2 cellular contexts compared by ENCODE assay signal in the genomic region with DNA sequence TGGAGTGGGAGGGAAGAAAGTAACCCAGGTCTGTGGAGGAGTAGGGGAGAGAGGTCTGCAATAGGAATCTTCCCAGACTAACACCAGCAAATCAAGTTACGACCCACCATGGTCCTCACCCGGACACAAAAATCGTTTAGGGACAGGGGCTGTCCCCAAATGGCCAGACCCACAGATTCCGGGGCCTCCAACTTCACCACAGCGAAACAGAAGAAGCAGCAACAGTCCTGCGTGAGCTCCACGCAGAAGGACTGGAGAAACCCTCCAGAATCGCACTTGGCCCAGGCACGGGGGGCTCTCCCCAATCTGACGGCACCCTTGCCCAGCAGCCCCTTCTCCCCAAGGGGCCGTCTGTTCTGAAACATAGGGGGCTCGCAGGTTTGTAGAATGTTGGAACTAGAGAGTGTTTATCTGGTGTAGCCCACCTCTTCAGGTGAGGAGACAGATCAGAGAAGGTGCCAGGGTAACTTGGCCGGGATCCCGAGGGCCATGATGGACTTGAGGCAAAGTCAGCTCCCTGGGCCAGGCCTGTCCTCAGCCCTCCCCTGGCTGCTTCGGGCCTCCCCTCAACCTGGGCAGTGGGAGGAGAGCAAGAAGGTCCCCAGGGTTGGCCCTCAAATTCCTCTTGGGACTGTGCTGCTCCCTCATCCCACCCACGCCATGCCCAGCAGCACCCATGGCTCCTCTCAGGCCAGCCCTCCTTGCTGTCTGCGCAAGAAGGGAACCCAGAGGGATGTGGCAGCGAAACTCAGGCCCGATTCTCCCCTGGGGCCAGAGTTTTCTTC.
TF ChIP-seq lines count a peak whose summit lies in the region.

No MANE protein-coding gene starts in this region.

TF ChIP-seq in IMR-90, 13 proteins besides CTCF, POLR2A, EP300 and RAD21:
- no peak for TF ChIP-seq RFX5 (IDR thresholded peaks at IDR 0.05; ENCODE audit: low read depth, low read length)
- no peak for TF ChIP-seq BHLHE40 (IDR thresholded peaks at IDR 0.05; ENCODE audit: low read depth, low read length)
- no peak for TF ChIP-seq SMC3 (IDR thresholded peaks at IDR 0.05; ENCODE audit: low read depth, low read length)
- TF ChIP-seq RCOR1 (IDR thresholded peaks at IDR 0.05; ENCODE audit: insufficient replicate concordance, low read length): no peak

TF ChIP-seq in H1, 55 proteins besides CTCF, POLR2A, EP300 and RAD21:
- TF ChIP-seq SRF (IDR thresholded peaks at IDR 0.05; ENCODE audit: low read depth, low read length) (no peak), CREB1 (IDR thresholded peaks at IDR 0.05) (no peak), JUND (IDR thresholded peaks at IDR 0.05; ENCODE audit: low read length) (no peak), SIX5 (IDR thresholded peaks at IDR 0.05; ENCODE audit: low read depth, low read length) (no peak), SP1 (IDR thresholded peaks at IDR 0.05; ENCODE audit: low read depth, low read length) (no peak)
TF ChIP-seq in H1: peak in this region for 0.
